Comparison of ENCODE assay signal across 17 cellular contexts in the genomic region with DNA sequence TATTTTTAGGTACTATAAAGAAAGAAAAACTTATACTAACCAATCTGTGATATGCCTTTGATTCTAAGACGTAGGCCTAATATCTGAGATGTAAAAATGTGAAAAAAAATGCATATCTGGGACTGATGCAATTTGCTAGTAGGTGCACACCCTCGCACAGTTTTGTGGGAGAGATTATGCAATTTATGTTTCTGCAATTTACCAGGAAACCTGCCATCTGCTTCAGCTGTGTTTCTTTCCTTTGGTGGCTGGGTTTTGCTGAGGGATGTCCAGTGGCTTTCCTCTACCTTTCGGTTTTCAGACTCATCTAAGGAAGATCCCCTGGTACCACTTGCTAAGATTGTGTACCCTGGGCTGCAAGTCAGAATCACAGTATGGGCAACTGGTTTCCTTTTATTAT.
A peak's percentile ranks its signal among the peaks of the same experiment; 100 is the strongest.
DNase-seq lines count a peak whose midpoint lies in the region; ATAC-seq, FAIRE-seq and TF ChIP-seq lines count a peak whose summit lies in the region.
"Had no signal": no experiment of that assay in that cellular context is flagged by ENCODE, and none has a peak within 500 bp of the region (broad histone marks: within the 10 kb centered on the region; RNA-seq: fewer than 3 reads in every experiment).

No MANE protein-coding gene starts in this region.

- H4K5ac ChIP-seq in H1 (ENCODE audit: insufficient read length, low read depth, low read length), result peak overlapping the region; percentile 4

- intact Hi-C loops in posterior cingulate gyrus (cut with DNase I), result no loop called here

- H4K20me1 ChIP-seq in H1 (replicated peaks in 1 of 2; ENCODE audit: control insufficient read depth in 1 of 2, insufficient read depth in 2 of 2, low read length in 2 of 2), result no peaks in the 10 kb centered on the region

- no peak overlapping the region for H3K4me2 ChIP-seq in H1 (ENCODE audit: insufficient read depth in 1 of 2, low read depth in 2 of 2, low read length in 2 of 2)

- no peak overlapping the region for H2BK15ac ChIP-seq in H1 (ENCODE audit: low read length)

- no peak for TF ChIP-seq RAD21 in H1 (IDR thresholded peaks at IDR 0.05 in 1 of 2, conservative IDR thresholded peaks at IDR 0.05 in 1 of 2; ENCODE audit: low read depth in 2 of 2, low read length in 2 of 2)

- H3K23me2 ChIP-seq in H1 (ENCODE audit: low read depth, low read length), result no peaks in the 10 kb centered on the region

- H3K4ac ChIP-seq in H1 (replicated peaks; ENCODE audit: insufficient read length, low read depth, low read length), result no peak overlapping the region

- H3K4me3 ChIP-seq in H1 (ENCODE audit: extremely low read depth in 1 of 4, insufficient read depth in 2 of 4, low read depth in 3 of 4, low read length in 4 of 4), result no peak overlapping the region
- H3K4me3 ChIP-seq: coronary artery, upper lobe of right lung had no signal

- H3K23ac ChIP-seq in H1 (ENCODE audit: insufficient read length), result no peak overlapping the region

- no peak overlapping the region for H3K9ac ChIP-seq in H1 (replicated peaks in 1 of 4; ENCODE audit: extremely low read depth in 1 of 4, low read depth in 3 of 4, low read length in 3 of 4)

- no peak overlapping the region for H2AFZ ChIP-seq in H1 (ENCODE audit: low read length)

- H3K27ac ChIP-seq in H1 (ENCODE audit: low read depth, low read length) (no peak overlapping the region), foreskin keratinocyte (no peak overlapping the region)
- H3K27ac ChIP-seq: coronary artery, neutrophil, upper lobe of right lung had no signal

- no peak for TF ChIP-seq EP300 in H1 (IDR thresholded peaks at IDR 0.05; ENCODE audit: borderline replicate concordance in 1 of 2, low read depth in 2 of 2, low read length in 2 of 2)

- no peaks in the 10 kb centered on the region for H3K36me3 ChIP-seq in H1 (ENCODE audit: control insufficient read depth in 2 of 4, insufficient read depth in 4 of 4, low read length in 3 of 4)
- H3K36me3 ChIP-seq: neutrophil, upper lobe of right lung had no signal

- WGBS in H1 (ENCODE audit: extremely low coverage in 1 of 2, insufficient coverage in 1 of 2, insufficient read length in 1 of 2, insufficient replicate concordance in 2 of 2, low coverage in 1 of 2, low lambda C conversion rate in 2 of 2, missing lambda C conversion rate in 1 of 2), 2 experiments, result 93% methylated on average over 3 of the region's 3 CpGs; no CpG with 5 or more reads in 1 of the 2 experiments

- no peak overlapping the region for H2BK120ac ChIP-seq in H1 (replicated peaks; ENCODE audit: low read depth, low read length)

- no peaks in the 10 kb centered on the region for H3K79me2 ChIP-seq in H1 (ENCODE audit: control insufficient read depth in 1 of 2, insufficient read depth in 2 of 2, low read length in 2 of 2)

- H3K27me3 ChIP-seq in H1 (replicated peaks in 1 of 4; ENCODE audit: control insufficient read depth in 3 of 4, extremely low read depth in 1 of 4, insufficient read depth in 3 of 4, low read length in 3 of 4) (no peaks in the 10 kb centered on the region), foreskin keratinocyte (no peaks in the 10 kb centered on the region)
- H3K27me3 ChIP-seq: upper lobe of right lung had no signal

- H3K14ac ChIP-seq in H1 (ENCODE audit: insufficient read length), result no peak overlapping the region

- DNase-seq in NCI-H524 (lab: John Stamatoyannopoulos, UW) (peak; percentile 23 to 57), NCI-H524 treated with DMSO at 0.1 percent for 48 hours (lab: John Stamatoyannopoulos, UW) (no peak), NCI-H226 (peak; percentile 43), H1 (ENCODE audit: low read depth in 1 of 2, low spot score in 2 of 2) (no peak), putamen (ENCODE audit: low spot score) (peak; percentile 48), posterior cingulate gyrus (no peak), foreskin keratinocyte (no peak), GM19238 (ENCODE audit: insufficient read length, low spot score) (no peak)
- DNase-seq: 8988T; activated CD8-positive, alpha-beta memory T cell treated with anti-CD3 and anti-CD28 coated beads, Interleukin-2, amount 50 U/mL, for 4 hours; activated naive CD8-positive, alpha-beta T cell treated with anti-CD3 and anti-CD28 coated beads, Interleukin-2, amount 50 U/mL, for 24 hours; KG1; stimulated activated CD8-positive, alpha-beta memory T cell treated with anti-CD3 and anti-CD28 coated beads, Interleukin-4, amount 100 ng/mL, for 48 hours; upper lobe of right lung had no signal

- no peak overlapping the region for H2BK12ac ChIP-seq in H1 (ENCODE audit: low read depth, low read length)

- TF ChIP-seq CTCF in H1 (IDR thresholded peaks at IDR 0.05; ENCODE audit: control extremely low read depth in 1 of 3, insufficient read depth in 1 of 3, low read depth in 1 of 3, low read length in 3 of 3), result no peak
- TF ChIP-seq CTCF in foreskin keratinocyte (conservative IDR thresholded peaks at IDR 0.05), result no peak

- H4K8ac ChIP-seq in H1 (ENCODE audit: extremely low read depth, insufficient read depth, low read length), result no peak overlapping the region

- H2BK20ac ChIP-seq in H1 (ENCODE audit: low read length), result no peak overlapping the region

- POLR2A ChIA-PET in H1 (lab: Charles Lee; ENCODE audit: partially characterized antibody), result no interaction called here

- ATAC-seq in foreskin keratinocyte, result no peak
- ATAC-seq: activated naive CD8-positive, alpha-beta T cell treated with anti-CD3 and anti-CD28 coated beads, Interleukin-2, amount 50 U/mL, for 24 hours; upper lobe of right lung had no signal

- H2AK5ac ChIP-seq in H1 (ENCODE audit: low read depth, low read length), result no peak overlapping the region

- no peak overlapping the region for H2BK5ac ChIP-seq in H1 (ENCODE audit: low read depth, low read length)

- no peak for TF ChIP-seq POLR2A in H1 (IDR thresholded peaks at IDR 0.05; ENCODE audit: control extremely low read depth in 1 of 2, low read depth in 2 of 2, low read length in 2 of 2)

- no peak overlapping the region for H3K18ac ChIP-seq in H1 (ENCODE audit: extremely low read depth, low read length)

- H3K56ac ChIP-seq in H1 (replicated peaks; ENCODE audit: insufficient read length, low read depth, low read length), result no peak overlapping the region

- FAIRE-seq in H1 (lab: Jason Lieb, UNC), result no peak
- FAIRE-seq: GM12892 had no signal

- H3K4me1 ChIP-seq in H1 (replicated peaks in 1 of 4; ENCODE audit: control insufficient read depth in 3 of 4, insufficient read depth in 4 of 4, low read length in 3 of 4) (peaks cover 4 to 14% (median 11%) of the 10 kb centered on the region in 4 experiments; a peak in 6 of 7 replicates), foreskin keratinocyte (no peaks in the 10 kb centered on the region)
- H3K4me1 ChIP-seq: upper lobe of right lung had no signal

- H3K79me1 ChIP-seq in H1 (ENCODE audit: low read depth, low read length), result no peaks in the 10 kb centered on the region

- CTCF ChIA-PET in H1 (lab: Charles Lee; ENCODE audit: partially characterized antibody), result interaction anchor here (1.3 to 1.9 kb wide), 4 partner anchors 8 to 124 kb away, joined by 3 to 7 read pairs (median 4); no protein-coding TSS in a partner anchor

- no peaks in the 10 kb centered on the region for H3K9me3 ChIP-seq in H1 (ENCODE audit: insufficient read depth in 2 of 2, low read depth in 1 of 2, low read length in 1 of 2)
- H3K9me3 ChIP-seq: neutrophil, upper lobe of right lung had no signal

- peak overlapping the region; percentile 31 for H4K91ac ChIP-seq in H1 (replicated peaks; ENCODE audit: insufficient read length, low read length)

TF ChIP-seq in H1, 55 proteins besides CTCF, POLR2A, EP300 and RAD21:
- no peak for TF ChIP-seq TAF7 (optimal IDR thresholded peaks at IDR 0.05; ENCODE audit: borderline replicate concordance, low read depth, low read length)
- no peak for TF ChIP-seq JUN (IDR thresholded peaks at IDR 0.05; ENCODE audit: low read depth, low read length)
- TF ChIP-seq CEBPB (IDR thresholded peaks at IDR 0.05; ENCODE audit: low read depth, low read length), result no peak
- no peak for TF ChIP-seq SIX5 (IDR thresholded peaks at IDR 0.05; ENCODE audit: low read depth, low read length)
- no peak for TF ChIP-seq KDM5A (IDR thresholded peaks at IDR 0.05; ENCODE audit: low read length)
- TF ChIP-seq GABPA (IDR thresholded peaks at IDR 0.05; ENCODE audit: borderline replicate concordance, insufficient read depth, low read length), result no peak
- no peak for TF ChIP-seq RFX5 (IDR thresholded peaks at IDR 0.05; ENCODE audit: borderline replicate concordance, low read depth, low read length)
- no peak for TF ChIP-seq ATF3 (IDR thresholded peaks at IDR 0.05; ENCODE audit: insufficient read depth, low read depth, low read length)
- TF ChIP-seq USF2 (IDR thresholded peaks at IDR 0.05; ENCODE audit: low read length), result no peak
- no peak for TF ChIP-seq YY1 (IDR thresholded peaks at IDR 0.05; ENCODE audit: low read depth, low read length)
- no peak for TF ChIP-seq POU5F1 (IDR thresholded peaks at IDR 0.05; ENCODE audit: low read depth, low read length)
- TF ChIP-seq CHD1 (IDR thresholded peaks at IDR 0.05; ENCODE audit: low read depth, low read length), result no peak
- no peak for TF ChIP-seq SP1 (IDR thresholded peaks at IDR 0.05; ENCODE audit: low read depth, low read length)
- TF ChIP-seq SIRT6 (IDR thresholded peaks at IDR 0.05; ENCODE audit: low read length), result no peak
- no peak for TF ChIP-seq RBBP5 (IDR thresholded peaks at IDR 0.05; ENCODE audit: borderline replicate concordance, low read depth, low read length)
- TF ChIP-seq CBX5 (IDR thresholded peaks at IDR 0.05; ENCODE audit: low read depth, low read length), result no peak
- TF ChIP-seq TEAD4 (IDR thresholded peaks at IDR 0.05; ENCODE audit: low read depth, low read length), result no peak
- TF ChIP-seq HDAC2 (IDR thresholded peaks at IDR 0.05; ENCODE audit: borderline replicate concordance in 1 of 2, low read depth in 2 of 2, low read length in 2 of 2), result no peak

Comparison
In these comparisons a context has a peak if more than half of its experiments do, and no peak if none do; other contexts are left out.
1. DNase-seq: peak in NCI-H524 (2 of 2), NCI-H226 (single experiment) and putamen (single experiment); none in NCI-H524 treated with DMSO at 0.1 percent for 48 hours (single experiment), H1 (0 of 2), posterior cingulate gyrus (0 of 10), foreskin keratinocyte (0 of 2) and GM19238 (single experiment).